1 cellular context compared by ENCODE assay signal in the genomic region with DNA sequence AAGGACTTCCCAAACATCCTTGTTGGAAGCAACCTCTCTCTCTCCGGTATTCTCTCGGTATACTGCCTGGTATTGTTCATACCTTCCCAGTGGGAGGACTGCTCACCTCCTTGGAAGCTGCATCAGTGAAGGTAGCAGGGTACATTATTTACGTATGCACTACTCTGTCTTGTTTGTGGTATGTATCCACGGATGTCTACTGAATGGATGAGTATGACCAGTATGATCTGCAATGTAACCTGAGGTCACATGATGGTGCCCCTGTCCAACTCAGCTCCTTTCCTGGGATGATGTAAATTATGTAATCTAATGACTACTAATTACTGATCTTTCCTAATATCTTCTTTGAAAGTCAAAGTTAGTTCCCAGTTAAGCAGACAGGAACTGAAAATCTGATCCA.
TF ChIP-seq lines count a peak whose summit lies in the region.

No MANE protein-coding gene starts in this region.

TF ChIP-seq in HepG2, 621 proteins besides CTCF, POLR2A, EP300 and RAD21 (continued from another document):
- TF ChIP-seq ARID5B (CRISPR knock-in tag; IDR thresholded peaks at IDR 0.05), result no peak
